Comparison of ENCODE assay signal across 28 cellular contexts in the genomic region with DNA sequence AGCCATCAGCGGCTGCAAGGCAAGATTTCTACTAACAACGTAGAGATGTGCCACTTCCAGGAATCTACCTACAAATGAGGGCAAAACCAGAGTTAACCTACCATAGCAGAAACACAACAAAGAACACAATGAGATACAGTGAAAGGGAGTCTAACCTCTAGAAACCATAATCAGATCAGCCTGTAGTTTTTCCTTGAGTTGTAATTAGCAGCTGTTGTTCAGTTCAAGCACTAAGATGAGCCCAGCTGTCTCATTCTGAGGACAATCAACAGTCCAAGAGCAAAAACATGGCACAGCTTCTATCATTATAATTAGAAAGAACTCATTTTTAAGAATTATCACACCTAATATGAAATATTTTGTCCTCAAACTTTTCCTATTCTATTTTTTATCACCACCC. TPM values are rescaled to one million over a fixed set of nuclear protein-coding genes. Genes with fewer than 3 reads are reported as not detected.
"Had no signal": no experiment of that assay in that cellular context is flagged by ENCODE, and none has a peak within 500 bp of the region (broad histone marks: within the 10 kb centered on the region; RNA-seq: fewer than 3 reads in every experiment).

No MANE protein-coding gene starts in this region.

- H3K9me3 Mint-ChIP-seq: activated CD4-positive, alpha-beta T cell treated with anti-CD3 and anti-CD28 coated beads, Interleukin-2, amount 10 ng/mL, durations not matched to agents 7 days and 5 days; activated naive CD4-positive, alpha-beta T cell treated with anti-CD3 and anti-CD28 coated beads, Interleukin-2, amount 50 U/mL, for 24 hours; central memory CD8-positive, alpha-beta T cell; effector memory CD8-positive, alpha-beta T cell; mesothelial cell of epicardium; natural killer cell treated with Interleukin-12 subunit alpha and Interleukin-12 subunit beta and Interleukin-15 and Interleukin-18, amount 100 ng/mL, for 72 hours; T-helper 2 cell treated with Interferon-gamma antibody and Interleukin-4, amounts not matched to agents 5 μg/mL and 100 μg/mL, for 36 hours had no signal

- H3K36me3 ChIP-seq: ascending aorta, colonic mucosa, left lung, sigmoid colon, vagina had no signal

- ATAC-seq: activated CD8-positive, alpha-beta T cell treated with anti-CD3 and anti-CD28 coated beads, Interleukin-2, amount 10 ng/mL, durations not matched to agents 7 days and 5 days; effector memory CD8-positive, alpha-beta T cell; esophagus mucosa; left lung; natural killer cell treated with Interleukin-12 subunit alpha and Interleukin-12 subunit beta and Interleukin-15 and Interleukin-18, amount 100 ng/mL, for 72 hours had no signal

- H3K27me3 Mint-ChIP-seq: effector memory CD8-positive, alpha-beta T cell had no signal

- DNase-seq: activated CD4-positive, alpha-beta T cell treated with anti-CD3 and anti-CD28 coated beads, Interleukin-2, amount 10 ng/mL, durations not matched to agents 7 days and 5 days; activated CD4-positive, CD25-positive, alpha-beta regulatory T cell treated with anti-CD3 and anti-CD28 coated beads, Interleukin-2, amount 50 U/mL, for 72 hours; activated CD8-positive, alpha-beta T cell treated with anti-CD3 and anti-CD28 coated beads, Interleukin-2, amount 10 ng/mL, durations not matched to agents 7 days and 5 days; activated gamma-delta T cell treated with Interleukin-2 at 50 U/mL for 16 hours; activated T-cell treated with anti-CD3 and anti-CD28 coated beads, Interleukin-2, amount 50 U/mL, for 1 hour; colonic mucosa; dorsolateral prefrontal cortex; effector memory CD8-positive, alpha-beta T cell; foreskin melanocyte; hippocampal formation; kidney glomerular epithelial cell; left lung; nucleus accumbens; sigmoid colon; stimulated activated CD4-positive, alpha-beta T cell treated with anti-CD3 and anti-CD28 coated beads, Interleukin-2, amount 100 ng/mL, for 48 hours; stimulated activated naive CD4-positive, alpha-beta T cell; testis; trophoblast cell had no signal

- H3K27me3 ChIP-seq: ascending aorta, colonic mucosa, dorsolateral prefrontal cortex, left lung, sigmoid colon, testis, vagina had no signal

- H3K4me3 ChIP-seq: ascending aorta, colonic mucosa, dorsolateral prefrontal cortex, left lung, sigmoid colon, testis, vagina had no signal

- H3K27ac Mint-ChIP-seq: activated CD4-positive, alpha-beta T cell treated with anti-CD3 and anti-CD28 coated beads, Interleukin-2, amount 10 ng/mL, durations not matched to agents 7 days and 5 days; activated CD8-positive, alpha-beta T cell treated with anti-CD3 and anti-CD28 coated beads, Interleukin-2, amount 10 ng/mL, durations not matched to agents 7 days and 5 days; activated naive CD4-positive, alpha-beta T cell treated with anti-CD3 and anti-CD28 coated beads, Interleukin-2, amount 50 U/mL, for 24 hours; effector memory CD8-positive, alpha-beta T cell; mesothelial cell of epicardium; natural killer cell treated with Interleukin-12 subunit alpha and Interleukin-12 subunit beta and Interleukin-15 and Interleukin-18, amount 100 ng/mL, for 72 hours; T-helper 2 cell treated with Interferon-gamma antibody and Interleukin-4, amounts not matched to agents 5 μg/mL and 100 μg/mL, for 36 hours had no signal

- H3K9ac ChIP-seq: parathyroid adenoma had no signal

- H3K27ac ChIP-seq: ascending aorta, colonic mucosa, dorsolateral prefrontal cortex, left lung, parathyroid adenoma, sigmoid colon, testis, vagina, VCaP had no signal

- H3K4me1 ChIP-seq: ascending aorta, colonic mucosa, left lung, parathyroid adenoma, testis, vagina had no signal

- H3K4me1 Mint-ChIP-seq: activated CD4-positive, alpha-beta T cell treated with anti-CD3 and anti-CD28 coated beads, Interleukin-2, amount 10 ng/mL, durations not matched to agents 7 days and 5 days; activated naive CD4-positive, alpha-beta T cell treated with anti-CD3 and anti-CD28 coated beads, Interleukin-2, amount 50 U/mL, for 24 hours; central memory CD8-positive, alpha-beta T cell had no signal

- H3K9me3 ChIP-seq: ascending aorta, colonic mucosa, left lung, sigmoid colon, testis, vagina had no signal

- H2AFZ ChIP-seq: parathyroid adenoma had no signal

- H3K4me3 Mint-ChIP-seq: activated CD4-positive, alpha-beta T cell treated with anti-CD3 and anti-CD28 coated beads, Interleukin-2, amount 10 ng/mL, durations not matched to agents 7 days and 5 days; activated CD8-positive, alpha-beta T cell treated with anti-CD3 and anti-CD28 coated beads, Interleukin-2, amount 10 ng/mL, durations not matched to agents 7 days and 5 days; activated naive CD4-positive, alpha-beta T cell treated with anti-CD3 and anti-CD28 coated beads, Interleukin-2, amount 50 U/mL, for 24 hours; central memory CD8-positive, alpha-beta T cell; effector memory CD8-positive, alpha-beta T cell; mesothelial cell of epicardium; natural killer cell treated with Interleukin-12 subunit alpha and Interleukin-12 subunit beta and Interleukin-15 and Interleukin-18, amount 100 ng/mL, for 72 hours; T-helper 2 cell treated with Interferon-gamma antibody and Interleukin-4, amounts not matched to agents 5 μg/mL and 100 μg/mL, for 36 hours had no signal

- H3K79me2 ChIP-seq: parathyroid adenoma had no signal

- H3K36me3 Mint-ChIP-seq: activated naive CD4-positive, alpha-beta T cell treated with anti-CD3 and anti-CD28 coated beads, Interleukin-2, amount 50 U/mL, for 24 hours; natural killer cell treated with Interleukin-12 subunit alpha and Interleukin-12 subunit beta and Interleukin-15 and Interleukin-18, amount 100 ng/mL, for 72 hours had no signal

RNA-seq across cellular contexts. Expression of gene MAGI1, which starts 50.3 kb away (rescaled TPM):
- total RNA-seq: activated CD8-positive, alpha-beta T cell treated with anti-CD3 and anti-CD28 coated beads, Interleukin-2, amount 10 ng/mL, durations not matched to agents 7 days and 5 days; natural killer cell treated with Interleukin-12 subunit alpha and Interleukin-12 subunit beta and Interleukin-15 and Interleukin-18, amount 100 ng/mL, for 72 hours had no signal
